ENCODE assay signal across 29 cellular contexts in genomic region chr4:184857446-184858121, GRCh38.
"Had no signal": no experiment of that assay in that cellular context is flagged by ENCODE, and none has a peak within 500 bp of the region (broad histone marks: within the 10 kb centered on the region; RNA-seq: fewer than 3 reads in every experiment).

No MANE protein-coding gene starts in this region.

- H3K9me3 Mint-ChIP-seq: activated naive CD4-positive, alpha-beta T cell treated with anti-CD3 and anti-CD28 coated beads for 36 hours; activated naive CD8-positive, alpha-beta T cell treated with anti-CD3 and anti-CD28 coated beads, Interleukin-2, amount 10 ng/mL, durations not matched to agents 7 days and 5 days; central memory CD8-positive, alpha-beta T cell; effector memory CD8-positive, alpha-beta T cell; mesothelial cell of epicardium; nephron; T-helper 1 cell treated with Interleukin-12 subunit alpha and Interleukin-12 subunit beta and Interleukin-4 antibody, amounts not matched to agents 30 μg/mL and 1 μg/mL, for 36 hours had no signal

- H3K4me3 Mint-ChIP-seq: activated naive CD4-positive, alpha-beta T cell treated with anti-CD3 and anti-CD28 coated beads for 36 hours; activated naive CD8-positive, alpha-beta T cell treated with anti-CD3 and anti-CD28 coated beads, Interleukin-2, amount 10 ng/mL, durations not matched to agents 7 days and 5 days; central memory CD8-positive, alpha-beta T cell; effector memory CD8-positive, alpha-beta T cell; immature natural killer cell; mesothelial cell of epicardium; nephron; T-helper 1 cell treated with Interleukin-12 subunit alpha and Interleukin-12 subunit beta and Interleukin-4 antibody, amounts not matched to agents 30 μg/mL and 1 μg/mL, for 36 hours had no signal

- H3K4me3 ChIP-seq: breast epithelium, dorsolateral prefrontal cortex, hepatocyte, left ventricle myocardium inferior had no signal

- H3K36me3 Mint-ChIP-seq: immature natural killer cell, mesothelial cell of epicardium had no signal

- ATAC-seq: effector memory CD8-positive, alpha-beta T cell; esophagus mucosa; sciatic nerve had no signal

- H3K4me1 ChIP-seq: breast epithelium, left ventricle myocardium inferior had no signal

- DNase-seq: activated CD4-positive, alpha-beta T cell treated with anti-CD3 and anti-CD28 coated beads for 4 hours; activated CD4-positive, alpha-beta T cell treated with anti-CD3 and anti-CD28 coated beads, Interleukin-2, amount 50 U/mL, for 48 hours; activated CD4-positive, CD25-positive, alpha-beta regulatory T cell; activated effector memory CD4-positive, alpha-beta T cell treated with Interleukin-2 at 50 U/mL for 16 hours; activated naive CD4-positive, alpha-beta T cell treated with anti-CD3 and anti-CD28 coated beads for 36 hours; activated naive CD8-positive, alpha-beta T cell treated with anti-CD3 and anti-CD28 coated beads, Interleukin-2, amount 10 ng/mL, durations not matched to agents 7 days and 5 days; activated T-cell treated with anti-CD3 and anti-CD28 coated beads, Interleukin-2, amount 50 U/mL, for 48 hours; amniotic stem cell; dorsolateral prefrontal cortex; effector memory CD8-positive, alpha-beta T cell; foreskin melanocyte; glutamatergic neuron; immature natural killer cell; left ventricle myocardium inferior; mammary epithelial cell; nucleus accumbens; posterior cingulate gyrus; small intestine; stimulated activated CD4-positive, alpha-beta T cell treated with anti-CD3 and anti-CD28 coated beads, Interleukin-15, amount 100 ng/mL, for 24 hours; stimulated activated naive CD4-positive, alpha-beta T cell; T1000 had no signal

- H3K27me3 ChIP-seq: breast epithelium, dorsolateral prefrontal cortex, hepatocyte had no signal

- H3K36me3 ChIP-seq: breast epithelium, left ventricle myocardium inferior had no signal

- H3K27me3 Mint-ChIP-seq: activated naive CD8-positive, alpha-beta T cell treated with anti-CD3 and anti-CD28 coated beads, Interleukin-2, amount 10 ng/mL, durations not matched to agents 7 days and 5 days had no signal

- H3K4me1 Mint-ChIP-seq: central memory CD8-positive, alpha-beta T cell; mesothelial cell of epicardium; nephron had no signal

- H3K27ac ChIP-seq: breast epithelium, dorsolateral prefrontal cortex, hepatocyte, left ventricle myocardium inferior had no signal

- H3K9me3 ChIP-seq: breast epithelium, left ventricle myocardium inferior had no signal

- H3K27ac Mint-ChIP-seq: activated naive CD4-positive, alpha-beta T cell treated with anti-CD3 and anti-CD28 coated beads for 36 hours; activated naive CD8-positive, alpha-beta T cell treated with anti-CD3 and anti-CD28 coated beads, Interleukin-2, amount 10 ng/mL, durations not matched to agents 7 days and 5 days; effector memory CD8-positive, alpha-beta T cell; immature natural killer cell; mesothelial cell of epicardium; nephron; T-helper 1 cell treated with Interleukin-12 subunit alpha and Interleukin-12 subunit beta and Interleukin-4 antibody, amounts not matched to agents 30 μg/mL and 1 μg/mL, for 36 hours had no signal
